Comparison of ENCODE assay signal across 1 cellular context in genomic region chr17:48044851-48045250, GRCh38.
TF ChIP-seq lines count a peak whose summit lies in the region.

No MANE protein-coding gene starts in this region.

TF ChIP-seq in HepG2, 621 proteins besides CTCF, POLR2A, EP300 and RAD21:
- no peak for TF ChIP-seq ARID3A (IDR thresholded peaks at IDR 0.05; ENCODE audit: low read depth, low read length)
- TF ChIP-seq CEBPB (IDR thresholded peaks at IDR 0.05; ENCODE audit: borderline replicate concordance, low read depth, low read length) = peak; percentile 31; the same call in 1 of the 2 replicates
- no peak for TF ChIP-seq EEA1 (CRISPR knock-in tag; IDR thresholded peaks at IDR 0.05; ENCODE audit: borderline replicate concordance)
- no peak for TF ChIP-seq IRX3 (CRISPR knock-in tag; IDR thresholded peaks at IDR 0.05; ENCODE audit: borderline replicate concordance, low read depth)
- no peak for TF ChIP-seq PCBP1 (IDR thresholded peaks at IDR 0.05; ENCODE audit: borderline replicate concordance, low read depth, low read length)
- no peak for TF ChIP-seq ZNF879 (CRISPR knock-in tag; IDR thresholded peaks at IDR 0.05)
- 0 out of 2 replicates have a peak, but pooled peaks have one; percentile 59 for TF ChIP-seq ZNF121 (CRISPR knock-in tag; IDR thresholded peaks at IDR 0.05)
- no peak for TF ChIP-seq ZNF570 (CRISPR knock-in tag; IDR thresholded peaks at IDR 0.05; ENCODE audit: borderline replicate concordance)
- no peak for TF ChIP-seq ZNF432 (CRISPR knock-in tag; IDR thresholded peaks at IDR 0.05; ENCODE audit: borderline replicate concordance)
- no peak for TF ChIP-seq TOPORS (CRISPR knock-in tag; IDR thresholded peaks at IDR 0.05)
- TF ChIP-seq HNRNPL (IDR thresholded peaks at IDR 0.05; ENCODE audit: low read depth, low read length) = no peak
- TF ChIP-seq DPF2 (CRISPR knock-in tag; IDR thresholded peaks at IDR 0.05; ENCODE audit: borderline replicate concordance, low read depth) = no peak
- TF ChIP-seq ZXDC (CRISPR knock-in tag; IDR thresholded peaks at IDR 0.05) = no peak
- no peak for TF ChIP-seq ZNF460 (CRISPR knock-in tag; IDR thresholded peaks at IDR 0.05; ENCODE audit: borderline replicate concordance)
- TF ChIP-seq ARID2 (CRISPR knock-in tag; IDR thresholded peaks at IDR 0.05; ENCODE audit: borderline replicate concordance) = no peak
- TF ChIP-seq GPBP1L1 (CRISPR knock-in tag; IDR thresholded peaks at IDR 0.05) = no peak
- TF ChIP-seq CEBPG (CRISPR knock-in tag; IDR thresholded peaks at IDR 0.05) = 0 out of 2 replicates have a peak, but pooled peaks have one; percentile 10
- TF ChIP-seq KLF11 (CRISPR knock-in tag; IDR thresholded peaks at IDR 0.05) = no peak
- no peak for TF ChIP-seq MTF1 (CRISPR knock-in tag; IDR thresholded peaks at IDR 0.05)
- no peak for TF ChIP-seq ZMAT3 (CRISPR knock-in tag; conservative IDR thresholded peaks at IDR 0.05)
- no peak for TF ChIP-seq GLMP (CRISPR knock-in tag; IDR thresholded peaks at IDR 0.05; ENCODE audit: borderline replicate concordance)
TF ChIP-seq in HepG2: peak in this region for 3.
